Comparison of ENCODE assay signal across 2 cellular contexts in genomic region chr16:11625769-11626168, GRCh38.
TF ChIP-seq lines count a peak whose summit lies in the region.

No MANE protein-coding gene starts in this region.

TF ChIP-seq in IMR-90, 13 proteins besides CTCF, POLR2A, EP300 and RAD21:
- TF ChIP-seq NFE2L2 (IDR thresholded peaks at IDR 0.05; ENCODE audit: low read depth, low read length) = no peak
- no peak for TF ChIP-seq FOS (IDR thresholded peaks at IDR 0.05; ENCODE audit: low read depth, low read length)
TF ChIP-seq in IMR-90: peak in this region for 0.

TF ChIP-seq in H1, 55 proteins besides CTCF, POLR2A, EP300 and RAD21:
- TF ChIP-seq NANOG (IDR thresholded peaks at IDR 0.05; ENCODE audit: insufficient read depth, low read depth, low read length, poor library complexity, severe bottlenecking) = no peak
- peak; percentile 48; the same call in 1 of the 2 replicates for TF ChIP-seq KDM1A (IDR thresholded peaks at IDR 0.05; ENCODE audit: borderline replicate concordance, low read length)
- TF ChIP-seq RFX5 (IDR thresholded peaks at IDR 0.05; ENCODE audit: borderline replicate concordance, low read depth, low read length) = no peak
